In genomic region chr9:133029994-133030316, GRCh38 we compare ENCODE assay signal across 8 cellular contexts. TPM values are rescaled to one million over a fixed set of nuclear protein-coding genes. Genes with fewer than 3 reads are reported as not detected.
A peak's percentile ranks its signal among the peaks of the same experiment; 100 is the strongest.
DNase-seq lines count a peak whose midpoint lies in the region; ATAC-seq, FAIRE-seq and TF ChIP-seq lines count a peak whose summit lies in the region.

No MANE protein-coding gene starts in this region.

- H3K4me3 Mint-ChIP-seq in neural progenitor cell, result peak overlapping the region; percentile 100

- peaks cover 20% of the 10 kb centered on the region for H3K79me1 ChIP-seq in H1 (ENCODE audit: low read depth, low read length)

- TF ChIP-seq EP300 in H1 (IDR thresholded peaks at IDR 0.05; ENCODE audit: borderline replicate concordance in 1 of 2, low read depth in 2 of 2, low read length in 2 of 2), result no peak

- no peaks in the 10 kb centered on the region for H3K9me2 ChIP-seq in Loucy (replicated peaks; ENCODE audit: low read depth, low read length)

- H2AFZ ChIP-seq in Loucy (ENCODE audit: low read length) (0 out of 2 replicates have a peak overlapping the region, but pooled peaks have one; percentile 29), H1 (ENCODE audit: low read length) (no peak overlapping the region), neural progenitor cell (replicated peaks) (peak overlapping the region; percentile 83)

- no peak overlapping the region for H3K4ac ChIP-seq in H1 (replicated peaks; ENCODE audit: insufficient read length, low read depth, low read length)

- H3K9me3 ChIP-seq in Loucy (ENCODE audit: insufficient read depth, low read depth, low read length), result no peaks in the 10 kb centered on the region
- H3K9me3 ChIP-seq in H1 (ENCODE audit: insufficient read depth in 2 of 2, low read depth in 1 of 2, low read length in 1 of 2), result no peaks in the 10 kb centered on the region
- H3K9me3 ChIP-seq in neural progenitor cell (ENCODE audit: low read depth), result no peaks in the 10 kb centered on the region

- no peak overlapping the region for H3K23ac ChIP-seq in H1 (ENCODE audit: insufficient read length)

- H3K79me2 ChIP-seq in Loucy (ENCODE audit: insufficient read depth, low read length) (peaks cover 65% of the 10 kb centered on the region), H1 (ENCODE audit: control insufficient read depth in 1 of 2, insufficient read depth in 2 of 2, low read length in 2 of 2) (peaks cover 23 to 43% of the 10 kb centered on the region in 2 experiments), neural progenitor cell (ENCODE audit: low read depth) (peaks cover 47% of the 10 kb centered on the region)

- H3K27ac Mint-ChIP-seq in neural progenitor cell, result no peak overlapping the region

- H3K56ac ChIP-seq in H1 (replicated peaks; ENCODE audit: insufficient read length, low read depth, low read length), result peak overlapping the region; percentile 26

- no peak overlapping the region for H2BK20ac ChIP-seq in H1 (ENCODE audit: low read length)

- H3K4me1 ChIP-seq in Loucy (ENCODE audit: insufficient read depth, low read length, poor library complexity, severe bottlenecking) (peaks cover 44% of the 10 kb centered on the region), H1 (replicated peaks in 1 of 4; ENCODE audit: control insufficient read depth in 3 of 4, insufficient read depth in 4 of 4, low read length in 3 of 4) (peaks cover 2 to 10% (median 5%) of the 10 kb centered on the region in 4 experiments; a peak in 6 of 7 replicates), neural progenitor cell (peaks cover 15% of the 10 kb centered on the region)

- H3K27me3 ChIP-seq in Loucy (ENCODE audit: insufficient read depth, low read length, poor library complexity, severe bottlenecking) (no peaks in the 10 kb centered on the region), H1 (replicated peaks in 1 of 4; ENCODE audit: control insufficient read depth in 3 of 4, extremely low read depth in 1 of 4, insufficient read depth in 3 of 4, low read length in 3 of 4) (no peaks in the 10 kb centered on the region; a peak in 1 of 7 replicates), neural progenitor cell (no peaks in the 10 kb centered on the region)

- H3K27ac ChIP-seq in H1 (ENCODE audit: low read depth, low read length) (peak overlapping the region; percentile 47; the same call in 1 of the 2 replicates), neural progenitor cell (no peak overlapping the region)

- 4% methylated on average over 24 of the region's 28 CpGs; no CpG with 5 or more reads in 1 of the 2 experiments for WGBS in H1 (ENCODE audit: extremely low coverage in 1 of 2, insufficient coverage in 1 of 2, insufficient read length in 1 of 2, insufficient replicate concordance in 2 of 2, low coverage in 1 of 2, low lambda C conversion rate in 2 of 2, missing lambda C conversion rate in 1 of 2), 2 experiments

- peaks cover 24% of the 10 kb centered on the region for H3K36me3 Mint-ChIP-seq in neural progenitor cell

- TF ChIP-seq RAD21 in H1 (IDR thresholded peaks at IDR 0.05 in 1 of 2, conservative IDR thresholded peaks at IDR 0.05 in 1 of 2; ENCODE audit: low read depth in 2 of 2, low read length in 2 of 2), result no peak

- H3K36me3 ChIP-seq in Loucy (ENCODE audit: insufficient read depth, low read length) (no peaks in the 10 kb centered on the region), H1 (ENCODE audit: control insufficient read depth in 2 of 4, insufficient read depth in 4 of 4, low read length in 3 of 4) (peaks cover 0 to 5% (median 0%) of the 10 kb centered on the region in 4 experiments; a peak in 1 of 8 replicates), neural progenitor cell (no peaks in the 10 kb centered on the region)

- FAIRE-seq in H1 (lab: Jason Lieb, UNC), result no peak

- no peaks in the 10 kb centered on the region for H3K9me3 Mint-ChIP-seq in neural progenitor cell

- no peak overlapping the region for H4K91ac ChIP-seq in H1 (replicated peaks; ENCODE audit: insufficient read length, low read length)

- peak overlapping the region; percentile 100 for H3K4me3 ChIP-seq in Loucy (ENCODE audit: low read length, poor library complexity, severe bottlenecking)
- peak overlapping the region; percentile 61 to 99 (median 96) for H3K4me3 ChIP-seq in H1 (ENCODE audit: extremely low read depth in 1 of 4, insufficient read depth in 2 of 4, low read depth in 3 of 4, low read length in 4 of 4)
- peak overlapping the region; percentile 89 for H3K4me3 ChIP-seq in neural progenitor cell

- H3F3A ChIP-seq in Loucy (ENCODE audit: low read depth) (no peaks in the 10 kb centered on the region), neural progenitor cell (ENCODE audit: low read depth) (no peaks in the 10 kb centered on the region)

- CTCF ChIA-PET in H1 (lab: Charles Lee; ENCODE audit: partially characterized antibody), result interaction anchor here (1.1 to 6.9 kb wide), 6 partner anchors 7 to 117 kb away, joined by 3 to 44 read pairs (median 6); no protein-coding TSS in a partner anchor

- H2AK5ac ChIP-seq in H1 (ENCODE audit: low read depth, low read length), result no peak overlapping the region

- no peak overlapping the region for H4K5ac ChIP-seq in H1 (ENCODE audit: insufficient read length, low read depth, low read length)

- no peak overlapping the region for H2BK15ac ChIP-seq in H1 (ENCODE audit: low read length)

- H3K27me3 Mint-ChIP-seq in neural progenitor cell (ENCODE audit: insufficient read depth, low read depth), result peaks cover 3% of the 10 kb centered on the region

- peaks cover 25% of the 10 kb centered on the region for H3K4me1 Mint-ChIP-seq in neural progenitor cell

- no peak overlapping the region for H2BK12ac ChIP-seq in H1 (ENCODE audit: low read depth, low read length)

- H3K18ac ChIP-seq in H1 (ENCODE audit: extremely low read depth, low read length), result no peak overlapping the region

- H2BK120ac ChIP-seq in H1 (replicated peaks; ENCODE audit: low read depth, low read length), result no peak overlapping the region

- no peak overlapping the region for H3K14ac ChIP-seq in H1 (ENCODE audit: insufficient read length)

- peak overlapping the region; percentile 81 for H4K8ac ChIP-seq in H1 (ENCODE audit: extremely low read depth, insufficient read depth, low read length)

- DNase-seq in H1 (ENCODE audit: low read depth in 1 of 2, low spot score in 2 of 2), result no peak
- no peak for DNase-seq in neural progenitor cell (ENCODE audit: low spot score)
- no peak for DNase-seq in C1 segment of cervical spinal cord (lab: John Stamatoyannopoulos, UW)
- no peak for DNase-seq in cerebellum (ENCODE audit: low spot score)
- no peak for DNase-seq in NCI-H1694 treated with DMSO at 0.1 percent for 48 hours (lab: John Stamatoyannopoulos, UW)

- peak overlapping the region; percentile 92 for H3K9ac ChIP-seq in Loucy (ENCODE audit: low read depth, low read length, poor library complexity, severe bottlenecking)
- peak overlapping the region; percentile 34 to 69 (median 63) for H3K9ac ChIP-seq in H1 (replicated peaks in 1 of 4; ENCODE audit: extremely low read depth in 1 of 4, low read depth in 3 of 4, low read length in 3 of 4)
- H3K9ac ChIP-seq in neural progenitor cell, result peak overlapping the region; percentile 86

- peaks cover 8% of the 10 kb centered on the region; the same call in 1 of the 2 replicates for H3K23me2 ChIP-seq in H1 (ENCODE audit: low read depth, low read length)

- TF ChIP-seq CTCF in Loucy (conservative IDR thresholded peaks at IDR 0.05; ENCODE audit: low read length), result no peak
- no peak for TF ChIP-seq CTCF in H1 (IDR thresholded peaks at IDR 0.05; ENCODE audit: control extremely low read depth in 1 of 3, insufficient read depth in 1 of 3, low read depth in 1 of 3, low read length in 3 of 3)
- TF ChIP-seq CTCF in neural progenitor cell (IDR thresholded peaks at IDR 0.05), result no peak

- H2BK5ac ChIP-seq in H1 (ENCODE audit: low read depth, low read length), result no peak overlapping the region

- peak overlapping the region; percentile 84 for H3K4me2 ChIP-seq in Loucy (ENCODE audit: low read depth, low read length, poor library complexity, severe bottlenecking)
- H3K4me2 ChIP-seq in H1 (ENCODE audit: insufficient read depth in 1 of 2, low read depth in 2 of 2, low read length in 2 of 2), result peak overlapping the region; percentile 48 to 74
- H3K4me2 ChIP-seq in neural progenitor cell, result peak overlapping the region; percentile 87

- no peak for TF ChIP-seq POLR2A in H1 (IDR thresholded peaks at IDR 0.05; ENCODE audit: control extremely low read depth in 1 of 2, low read depth in 2 of 2, low read length in 2 of 2)

- ATAC-seq in GM21390 (IDR thresholded peaks at IDR 0.05; ENCODE audit: unreplicated experiment) (peak; percentile 23), GM19395 (IDR thresholded peaks at IDR 0.05; ENCODE audit: unreplicated experiment) (no peak)

- POLR2A ChIA-PET in H1 (lab: Charles Lee; ENCODE audit: partially characterized antibody), result interaction anchor here (0.7 to 2.3 kb wide), 12 partner anchors 11 to 337 kb away, joined by 3 to 17 read pairs (median 3); no protein-coding TSS in a partner anchor

- peaks cover 34% of the 10 kb centered on the region for H4K20me1 ChIP-seq in Loucy (ENCODE audit: insufficient read depth, low read length, poor library complexity, severe bottlenecking)
- peaks cover 5 to 14% of the 10 kb centered on the region in 2 experiments for H4K20me1 ChIP-seq in H1 (replicated peaks in 1 of 2; ENCODE audit: control insufficient read depth in 1 of 2, insufficient read depth in 2 of 2, low read length in 2 of 2)
- peaks cover 37% of the 10 kb centered on the region for H4K20me1 ChIP-seq in neural progenitor cell (ENCODE audit: low read depth)

RNA-seq across cellular contexts. Expression of gene GTF3C5, which starts 0.8 kb away (rescaled TPM):
- total RNA-seq in H1 (2021; fragmentation: NEBNext Ultra II Directional; extraction: Animal tissue kit (Norgen Biotek cat#: 25700)), result 87.1 and 89.4 TPM in 2 replicates
- polyA plus RNA-seq in H1 (2011; rRNA removed), result 78.7 and 104 TPM in 2 replicates
- polyA plus RNA-seq in H1 (2011; cell fraction: cytosol; rRNA removed), result 96.0 TPM
- 171 TPM for polyA plus RNA-seq in H1 (2011; cell fraction: nucleus; rRNA removed)
- 72.1 to 92.5 TPM (median 89.8 TPM) in 4 replicates for polyA plus RNA-seq in H1 (2012, experiment 1 of 2)
- 73.5 TPM for polyA plus RNA-seq in H1 (2012, experiment 2 of 2)
- 50.2 TPM for polyA plus RNA-seq in H1 (2013, experiment 1 of 2)
- 50.0 TPM for polyA plus RNA-seq in H1 (2013, experiment 2 of 2)
- polyA minus RNA-seq in H1 (2011; rRNA and poly(A)+ RNA removed), result 70.6 and 79.9 TPM in 2 replicates
- 53.6 TPM for polyA minus RNA-seq in H1 (2011; cell fraction: cytosol; rRNA and poly(A)+ RNA removed)
- polyA minus RNA-seq in H1 (2011; cell fraction: nucleus; rRNA and poly(A)+ RNA removed), result 61.2 TPM
- 77.9 and 119 TPM in 2 replicates for total RNA-seq in neural progenitor cell (ENCODE audit: low replicate concordance)
- total RNA-seq in cerebellum, result 26.5 TPM

RNA-seq across cellular contexts. Expression of gene CEL, which starts 31.8 kb away (rescaled TPM):
- total RNA-seq in H1 (2021; fragmentation: NEBNext Ultra II Directional; extraction: Animal tissue kit (Norgen Biotek cat#: 25700)), result 2.5 and 3.4 TPM in 2 replicates
- polyA plus RNA-seq in H1 (2011; rRNA removed), result 1.8 and 2.7 TPM in 2 replicates
- 1.9 TPM for polyA plus RNA-seq in H1 (2011; cell fraction: cytosol; rRNA removed)
- polyA plus RNA-seq in H1 (2011; cell fraction: nucleus; rRNA removed), result 11.8 TPM
- 3.1 to 4.5 TPM (median 3.7 TPM) in 4 replicates for polyA plus RNA-seq in H1 (2012, experiment 1 of 2)
- polyA plus RNA-seq in H1 (2012, experiment 2 of 2), result 1.9 TPM
- 2.2 TPM for polyA plus RNA-seq in H1 (2013, experiment 1 of 2)
- polyA plus RNA-seq in H1 (2013, experiment 2 of 2), result 2.1 TPM
- 1.0 and 1.2 TPM in 2 replicates for polyA minus RNA-seq in H1 (2011; rRNA and poly(A)+ RNA removed)
- polyA minus RNA-seq in H1 (2011; cell fraction: cytosol; rRNA and poly(A)+ RNA removed), result not detected
- polyA minus RNA-seq in H1 (2011; cell fraction: nucleus; rRNA and poly(A)+ RNA removed), result 1.3 TPM
- total RNA-seq in neural progenitor cell (ENCODE audit: low replicate concordance), result 1.0 and 2.2 TPM in 2 replicates
- 0.73 TPM for total RNA-seq in cerebellum

RNA-seq across cellular contexts. Expression of gene GFI1B, which starts 51.5 kb away (rescaled TPM):
- 0.09 and 0.71 TPM in 2 replicates for total RNA-seq in H1 (2021; fragmentation: NEBNext Ultra II Directional; extraction: Animal tissue kit (Norgen Biotek cat#: 25700))
- 0.11 and 0.20 TPM in 2 replicates for polyA plus RNA-seq in H1 (2011; rRNA removed)
- 0.30 TPM for polyA plus RNA-seq in H1 (2011; cell fraction: cytosol; rRNA removed)
- polyA plus RNA-seq in H1 (2011; cell fraction: nucleus; rRNA removed), result 0.13 TPM
- polyA plus RNA-seq in H1 (2012, experiment 1 of 2), result 0.23 to 0.50 TPM (median 0.45 TPM) in 4 replicates
- 0.08 TPM for polyA plus RNA-seq in H1 (2012, experiment 2 of 2)
- 0.20 TPM for polyA plus RNA-seq in H1 (2013, experiment 1 of 2)
- polyA plus RNA-seq in H1 (2013, experiment 2 of 2), result 0.39 TPM
- 0.06 and 0.59 TPM in 2 replicates for polyA minus RNA-seq in H1 (2011; rRNA and poly(A)+ RNA removed)
- polyA minus RNA-seq in H1 (2011; cell fraction: cytosol; rRNA and poly(A)+ RNA removed), result not detected
- not detected for polyA minus RNA-seq in H1 (2011; cell fraction: nucleus; rRNA and poly(A)+ RNA removed)
- total RNA-seq in neural progenitor cell (ENCODE audit: low replicate concordance) (0.28 TPM in 1 of 2 replicates, not detected in the other), cerebellum (0.09 TPM)
